Comparison of ENCODE assay signal across 15 cellular contexts in genomic region chr13:33270906-33271538, GRCh38. TPM values are rescaled to one million over a fixed set of nuclear protein-coding genes. Genes with fewer than 3 reads are reported as not detected.
DNase-seq lines count a peak whose midpoint lies in the region; ATAC-seq and TF ChIP-seq lines count a peak whose summit lies in the region.
"Had no signal": no experiment of that assay in that cellular context is flagged by ENCODE, and none has a peak within 500 bp of the region (broad histone marks: within the 10 kb centered on the region; RNA-seq: fewer than 3 reads in every experiment).

No MANE protein-coding gene starts in this region.

- POLR2A ChIA-PET in PC-3 (lab: Charles Lee; ENCODE audit: unreplicated experiment), result no interaction called here

- CTCF ChIA-PET in PC-3 (lab: Charles Lee), result no interaction called here

- intact Hi-C loops in PC-3 (cut with micrococcal nuclease) (no loop called here), esophagus squamous epithelium (cut with DNase I) (no loop called here), lower lobe of right lung (cut with DNase I) (no loop called here)

- H2AFZ ChIP-seq in PC-3 (ENCODE audit: low read length), result no peak overlapping the region

- H3F3A ChIP-seq in PC-3 (ENCODE audit: low read length, unreplicated experiment), result no peaks in the 10 kb centered on the region

- H3K36me3 Mint-ChIP-seq in stimulated activated effector memory CD8-positive, alpha-beta T cell treated with anti-CD3 and anti-CD28 coated beads, Interleukin-12 subunit alpha, Interleukin-12 subunit beta, amount 100 ng/mL, for 72 hours, result no peaks in the 10 kb centered on the region
- H3K36me3 Mint-ChIP-seq: CD14-positive monocyte had no signal

- H3K36me3 ChIP-seq in PC-3 (ENCODE audit: low read depth, low read length) (peaks cover 9% of the 10 kb centered on the region), esophagus squamous epithelium (no peaks in the 10 kb centered on the region), lower lobe of right lung (no peaks in the 10 kb centered on the region)

- 61 to 86% methylated on average over 2 of the region's 3 CpGs for WGBS in esophagus squamous epithelium, 2 donors

- DNase-seq in PC-3 (no peak), esophagus squamous epithelium (lab: John Stamatoyannopoulos, UW) (no peak), lower lobe of right lung (no peak), DMS 273 treated with DMSO at 0.1 percent for 48 hours (lab: John Stamatoyannopoulos, UW) (no peak)
- no peak for DNase-seq in stimulated activated effector memory CD8-positive, alpha-beta T cell treated with anti-CD3 and anti-CD28 coated beads, Interleukin-12 subunit alpha, Interleukin-12 subunit beta, amount 100 ng/mL, for 72 hours (ENCODE audit: low spot score in 2 of 2)
- no peak for DNase-seq in central memory CD4-positive, alpha-beta T cell
- DNase-seq: activated T-cell treated with anti-CD3 and anti-CD28 coated beads, Interleukin-2, amount 50 U/mL, for 4 hours; GDM1; mesendoderm; NCI-H1048; NCI-H510A treated with DMSO at 0.1 percent for 48 hours; SHP77 treated with DMSO at 0.1 percent for 48 hours had no signal

- peaks cover 100% of the 10 kb centered on the region for H3K79me2 ChIP-seq in PC-3 (ENCODE audit: low read length)

- H3K27ac Mint-ChIP-seq in stimulated activated effector memory CD8-positive, alpha-beta T cell treated with anti-CD3 and anti-CD28 coated beads, Interleukin-12 subunit alpha, Interleukin-12 subunit beta, amount 100 ng/mL, for 72 hours, result no peak overlapping the region
- H3K27ac Mint-ChIP-seq: CD14-positive monocyte had no signal

- BruUV-seq in PC-3 (replicated peaks; lab: Mats Ljungman, UMichigan), result no TSS peak

- H3K4me3 ChIP-seq in PC-3 (ENCODE audit: low read length) (no peak overlapping the region), esophagus squamous epithelium (no peak overlapping the region), lower lobe of right lung (no peak overlapping the region)

- H3K4me1 ChIP-seq in PC-3 (ENCODE audit: insufficient read depth, low read length) (peaks cover 47% of the 10 kb centered on the region), esophagus squamous epithelium (peaks cover 0 to 57% (median 13%) of the 10 kb centered on the region in 3 donors), lower lobe of right lung (peaks cover 82% of the 10 kb centered on the region)

- H3K9ac ChIP-seq in PC-3 (ENCODE audit: low read length), result no peak overlapping the region; the same call in 1 of the 2 replicates

- TF ChIP-seq CTCF in PC-3 (conservative IDR thresholded peaks at IDR 0.05; ENCODE audit: low read depth, low read length) (no peak), esophagus squamous epithelium (IDR thresholded peaks at IDR 0.05) (no peak), lower lobe of right lung (IDR thresholded peaks at IDR 0.05) (no peak)

- no peaks in the 10 kb centered on the region for H3K9me2 ChIP-seq in PC-3 (replicated peaks; ENCODE audit: low read length)

- H3K27me3 ChIP-seq in PC-3 (ENCODE audit: low read length) (no peaks in the 10 kb centered on the region), esophagus squamous epithelium (no peaks in the 10 kb centered on the region), lower lobe of right lung (ENCODE audit: low read depth) (no peaks in the 10 kb centered on the region)

- no peaks in the 10 kb centered on the region for H3K4me1 Mint-ChIP-seq in stimulated activated effector memory CD8-positive, alpha-beta T cell treated with anti-CD3 and anti-CD28 coated beads, Interleukin-12 subunit alpha, Interleukin-12 subunit beta, amount 100 ng/mL, for 72 hours
- H3K4me1 Mint-ChIP-seq: CD14-positive monocyte had no signal

- H3K4me3 Mint-ChIP-seq in stimulated activated effector memory CD8-positive, alpha-beta T cell treated with anti-CD3 and anti-CD28 coated beads, Interleukin-12 subunit alpha, Interleukin-12 subunit beta, amount 100 ng/mL, for 72 hours, result no peak overlapping the region
- H3K4me3 Mint-ChIP-seq: activated T-cell treated with anti-CD3 and anti-CD28 coated beads, Interleukin-2, amount 50 U/mL, for 4 hours; CD14-positive monocyte had no signal

- TF ChIP-seq POLR2A in esophagus squamous epithelium (IDR thresholded peaks at IDR 0.05), result no peak
- TF ChIP-seq POLR2A in GM18505 (IDR thresholded peaks at IDR 0.05; ENCODE audit: borderline replicate concordance, extremely low read depth, insufficient read depth, insufficient read length), result no peak

- H3K4me2 ChIP-seq in PC-3 (ENCODE audit: low read length), result no peak overlapping the region

- H3K9me3 Mint-ChIP-seq in stimulated activated effector memory CD8-positive, alpha-beta T cell treated with anti-CD3 and anti-CD28 coated beads, Interleukin-12 subunit alpha, Interleukin-12 subunit beta, amount 100 ng/mL, for 72 hours, result no peaks in the 10 kb centered on the region
- H3K9me3 Mint-ChIP-seq: activated T-cell treated with anti-CD3 and anti-CD28 coated beads, Interleukin-2, amount 50 U/mL, for 4 hours had no signal

- no peaks in the 10 kb centered on the region for H3K9me3 ChIP-seq in PC-3 (ENCODE audit: low read length)
- no peaks in the 10 kb centered on the region for H3K9me3 ChIP-seq in esophagus squamous epithelium
- H3K9me3 ChIP-seq in lower lobe of right lung, result no peaks in the 10 kb centered on the region

- H3K27ac ChIP-seq in PC-3 (ENCODE audit: low read length) (0 out of 2 replicates have a peak overlapping the region, but pooled peaks have one; percentile 60), esophagus squamous epithelium (peak overlapping the region; percentile 8 to 71 (median 65)), lower lobe of right lung (peak overlapping the region; percentile 57), temporal lobe (ENCODE audit: low read depth, low read length) (peak overlapping the region; percentile 23)

- ATAC-seq in PC-3 (no peak), lower lobe of right lung (peak in 1 of 2 donors; percentile 25), GM18505 (IDR thresholded peaks at IDR 0.05; ENCODE audit: unreplicated experiment) (no peak)
- ATAC-seq in stimulated activated effector memory CD8-positive, alpha-beta T cell treated with anti-CD3 and anti-CD28 coated beads, Interleukin-12 subunit alpha, Interleukin-12 subunit beta, amount 100 ng/mL, for 72 hours, result no peak
- ATAC-seq: activated T-cell treated with anti-CD3 and anti-CD28 coated beads, Interleukin-2, amount 50 U/mL, for 4 hours had no signal

- no peaks in the 10 kb centered on the region for H4K20me1 ChIP-seq in PC-3 (ENCODE audit: low read length)

RNA-seq across cellular contexts. Expression of gene STARD13, which starts 14.5 kb away (rescaled TPM):
- total RNA-seq in PC-3 (2014; rRNA removed) (24.3 and 26.6 TPM in 2 replicates), esophagus squamous epithelium (10 to 100 TPM in 1 of 4 donors, 1 to 10 TPM in 3; 1.3 to 18.7 (median 4.4) TPM), lower lobe of right lung (61.0 TPM), temporal lobe (7.1 TPM)
